1 cellular context compared by ENCODE assay signal in the genomic region with DNA sequence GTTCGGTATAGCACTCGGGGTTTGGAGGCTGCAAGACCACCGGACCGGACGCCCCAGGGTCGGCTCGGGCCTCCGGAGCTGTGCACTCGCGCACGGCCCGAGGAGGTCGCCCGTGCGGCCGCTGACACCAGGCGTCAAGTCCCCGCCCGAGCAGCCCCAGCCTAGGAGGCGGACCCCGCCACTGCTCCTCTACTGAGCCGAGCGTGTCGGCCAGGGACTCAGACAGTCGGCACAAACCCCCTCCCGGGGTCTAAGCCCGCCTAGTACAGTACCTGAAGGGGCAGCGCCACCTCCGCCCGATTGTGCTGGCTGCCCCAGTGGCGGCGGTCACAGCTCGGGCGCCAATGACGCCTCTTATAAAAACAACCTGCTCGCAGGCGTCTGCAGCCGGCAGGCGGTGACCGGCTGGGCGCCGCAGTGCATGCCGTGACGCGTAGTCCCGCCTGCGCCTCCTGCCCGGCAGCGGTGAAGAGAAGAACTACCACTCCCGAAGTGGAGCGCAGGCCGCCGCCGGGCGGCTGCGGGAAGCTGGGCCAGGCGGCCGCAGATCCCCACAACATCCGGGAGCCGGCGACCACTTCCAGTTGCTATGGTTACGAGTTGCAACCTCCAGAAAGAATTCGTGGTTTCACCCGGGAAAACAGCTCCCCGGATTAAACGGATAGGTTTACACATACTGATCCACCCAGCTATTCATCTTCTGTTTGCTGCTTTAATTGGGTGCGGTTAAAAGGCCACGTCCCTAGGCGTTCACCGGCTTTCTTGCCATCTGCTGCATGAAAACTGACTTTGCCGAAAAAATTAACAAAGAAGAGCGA.
TF ChIP-seq lines count a peak whose summit lies in the region.

A gene with protein sequence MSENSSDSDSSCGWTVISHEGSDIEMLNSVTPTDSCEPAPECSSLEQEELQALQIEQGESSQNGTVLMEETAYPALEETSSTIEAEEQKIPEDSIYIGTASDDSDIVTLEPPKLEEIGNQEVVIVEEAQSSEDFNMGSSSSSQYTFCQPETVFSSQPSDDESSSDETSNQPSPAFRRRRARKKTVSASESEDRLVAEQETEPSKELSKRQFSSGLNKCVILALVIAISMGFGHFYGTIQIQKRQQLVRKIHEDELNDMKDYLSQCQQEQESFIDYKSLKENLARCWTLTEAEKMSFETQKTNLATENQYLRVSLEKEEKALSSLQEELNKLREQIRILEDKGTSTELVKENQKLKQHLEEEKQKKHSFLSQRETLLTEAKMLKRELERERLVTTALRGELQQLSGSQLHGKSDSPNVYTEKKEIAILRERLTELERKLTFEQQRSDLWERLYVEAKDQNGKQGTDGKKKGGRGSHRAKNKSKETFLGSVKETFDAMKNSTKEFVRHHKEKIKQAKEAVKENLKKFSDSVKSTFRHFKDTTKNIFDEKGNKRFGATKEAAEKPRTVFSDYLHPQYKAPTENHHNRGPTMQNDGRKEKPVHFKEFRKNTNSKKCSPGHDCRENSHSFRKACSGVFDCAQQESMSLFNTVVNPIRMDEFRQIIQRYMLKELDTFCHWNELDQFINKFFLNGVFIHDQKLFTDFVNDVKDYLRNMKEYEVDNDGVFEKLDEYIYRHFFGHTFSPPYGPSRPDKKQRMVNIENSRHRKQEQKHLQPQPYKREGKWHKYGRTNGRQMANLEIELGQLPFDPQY (minus strand): TSS at position 411 of the 818 bp plus-strand sequence. CDS start 18,935 bp downstream, outside the sequence.
A gene with protein sequence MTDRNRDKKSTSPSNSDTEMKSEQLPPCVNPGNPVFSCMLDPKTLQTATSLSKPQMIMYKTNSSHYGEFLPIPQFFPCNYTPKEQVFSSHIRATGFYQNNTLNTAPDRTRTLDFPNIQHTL (plus strand): TSS at position 547 of the 818 bp plus-strand sequence. CDS start 274 bp downstream, outside the sequence.

TF ChIP-seq in PFSK-1, 5 proteins besides CTCF, POLR2A, EP300 and RAD21 (continued from another document):
- TF ChIP-seq, protein P1, sequence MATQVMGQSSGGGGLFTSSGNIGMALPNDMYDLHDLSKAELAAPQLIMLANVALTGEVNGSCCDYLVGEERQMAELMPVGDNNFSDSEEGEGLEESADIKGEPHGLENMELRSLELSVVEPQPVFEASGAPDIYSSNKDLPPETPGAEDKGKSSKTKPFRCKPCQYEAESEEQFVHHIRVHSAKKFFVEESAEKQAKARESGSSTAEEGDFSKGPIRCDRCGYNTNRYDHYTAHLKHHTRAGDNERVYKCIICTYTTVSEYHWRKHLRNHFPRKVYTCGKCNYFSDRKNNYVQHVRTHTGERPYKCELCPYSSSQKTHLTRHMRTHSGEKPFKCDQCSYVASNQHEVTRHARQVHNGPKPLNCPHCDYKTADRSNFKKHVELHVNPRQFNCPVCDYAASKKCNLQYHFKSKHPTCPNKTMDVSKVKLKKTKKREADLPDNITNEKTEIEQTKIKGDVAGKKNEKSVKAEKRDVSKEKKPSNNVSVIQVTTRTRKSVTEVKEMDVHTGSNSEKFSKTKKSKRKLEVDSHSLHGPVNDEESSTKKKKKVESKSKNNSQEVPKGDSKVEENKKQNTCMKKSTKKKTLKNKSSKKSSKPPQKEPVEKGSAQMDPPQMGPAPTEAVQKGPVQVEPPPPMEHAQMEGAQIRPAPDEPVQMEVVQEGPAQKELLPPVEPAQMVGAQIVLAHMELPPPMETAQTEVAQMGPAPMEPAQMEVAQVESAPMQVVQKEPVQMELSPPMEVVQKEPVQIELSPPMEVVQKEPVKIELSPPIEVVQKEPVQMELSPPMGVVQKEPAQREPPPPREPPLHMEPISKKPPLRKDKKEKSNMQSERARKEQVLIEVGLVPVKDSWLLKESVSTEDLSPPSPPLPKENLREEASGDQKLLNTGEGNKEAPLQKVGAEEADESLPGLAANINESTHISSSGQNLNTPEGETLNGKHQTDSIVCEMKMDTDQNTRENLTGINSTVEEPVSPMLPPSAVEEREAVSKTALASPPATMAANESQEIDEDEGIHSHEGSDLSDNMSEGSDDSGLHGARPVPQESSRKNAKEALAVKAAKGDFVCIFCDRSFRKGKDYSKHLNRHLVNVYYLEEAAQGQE (IDR thresholded peaks at IDR 0.05; ENCODE audit: insufficient read depth in 1 of 2, low read depth in 2 of 2, low read length in 2 of 2): no peak
- TF ChIP-seq POLR2AphosphoS5 (IDR thresholded peaks at IDR 0.05; ENCODE audit: low read depth, low read length): peak; percentile 63
- peak; percentile 81; the same call in 1 of the 2 replicates for TF ChIP-seq SIN3A (IDR thresholded peaks at IDR 0.05; ENCODE audit: borderline replicate concordance, insufficient read depth, low read length)
- TF ChIP-seq TAF1 (IDR thresholded peaks at IDR 0.05; ENCODE audit: borderline replicate concordance, insufficient read depth, low read length): no peak
